In genomic region chr7:44961844-44962482, GRCh38 we compare ENCODE assay signal across 10 cellular contexts. TPM values are rescaled to one million over a fixed set of nuclear protein-coding genes. Genes with fewer than 3 reads are reported as not detected.
DNase-seq lines count a peak whose midpoint lies in the region; ATAC-seq lines count a peak whose summit lies in the region.
"Had no signal": no experiment of that assay in that cellular context is flagged by ENCODE, and none has a peak within 500 bp of the region (broad histone marks: within the 10 kb centered on the region; RNA-seq: fewer than 3 reads in every experiment).

No MANE protein-coding gene starts in this region.

- DNase-seq in activated CD4-positive, alpha-beta T cell treated with anti-CD3 and anti-CD28 coated beads, Interleukin-2, amount 10 ng/mL, durations not matched to agents 24 days and 14 days, result peak; percentile 60
- no peak for DNase-seq in activated CD4-positive, alpha-beta T cell treated with anti-CD3 and anti-CD28 coated beads for 4 hours
- DNase-seq in T-helper 17 cell (no peak), NCI-H226 (no peak), OCI-M2 (lab: John Stamatoyannopoulos, UW; ENCODE audit: unreplicated experiment) (no peak)
- peak in 1 of 2 donors; percentile 60 for DNase-seq in stimulated activated effector memory CD8-positive, alpha-beta T cell treated with anti-CD3 and anti-CD28 coated beads, Interleukin-12 subunit alpha, Interleukin-12 subunit beta, amount 100 ng/mL, for 72 hours (ENCODE audit: low spot score in 2 of 2)
- DNase-seq: transverse colon had no signal

- intact Hi-C loops in activated CD4-positive, alpha-beta T cell treated with anti-CD3 and anti-CD28 coated beads, Interleukin-2, amount 10 ng/mL, durations not matched to agents 24 days and 14 days (cut with micrococcal nuclease), result no loop called here

- no peaks in the 10 kb centered on the region for H3K27me3 Mint-ChIP-seq in activated CD4-positive, alpha-beta T cell treated with anti-CD3 and anti-CD28 coated beads, Interleukin-2, amount 10 ng/mL, durations not matched to agents 24 days and 14 days
- H3K27me3 Mint-ChIP-seq in T-helper 17 cell, result no peaks in the 10 kb centered on the region

- no peak for ATAC-seq in T-helper 17 cell
- ATAC-seq in stimulated activated effector memory CD8-positive, alpha-beta T cell treated with anti-CD3 and anti-CD28 coated beads, Interleukin-12 subunit alpha, Interleukin-12 subunit beta, amount 100 ng/mL, for 72 hours, result peak; percentile 45
- ATAC-seq in GM18520 (IDR thresholded peaks at IDR 0.05; ENCODE audit: unreplicated experiment), result no peak

- H3K4me1 ChIP-seq in iPS-20b (ENCODE audit: insufficient read depth, low read length), result no peaks in the 10 kb centered on the region

- peaks cover 15% of the 10 kb centered on the region for H3K4me1 Mint-ChIP-seq in activated CD4-positive, alpha-beta T cell treated with anti-CD3 and anti-CD28 coated beads, Interleukin-2, amount 10 ng/mL, durations not matched to agents 24 days and 14 days
- peaks cover 27% of the 10 kb centered on the region for H3K4me1 Mint-ChIP-seq in T-helper 17 cell
- H3K4me1 Mint-ChIP-seq in stimulated activated effector memory CD8-positive, alpha-beta T cell treated with anti-CD3 and anti-CD28 coated beads, Interleukin-12 subunit alpha, Interleukin-12 subunit beta, amount 100 ng/mL, for 72 hours, result peaks cover 49% of the 10 kb centered on the region

- H3K9ac ChIP-seq in iPS-20b (ENCODE audit: low read depth, low read length), result peak overlapping the region; percentile 41; the same call in 1 of the 2 replicates

- H3K4me3 Mint-ChIP-seq in activated CD4-positive, alpha-beta T cell treated with anti-CD3 and anti-CD28 coated beads, Interleukin-2, amount 10 ng/mL, durations not matched to agents 24 days and 14 days, result no peak overlapping the region
- H3K4me3 Mint-ChIP-seq in T-helper 17 cell, result no peak overlapping the region
- H3K4me3 Mint-ChIP-seq in stimulated activated effector memory CD8-positive, alpha-beta T cell treated with anti-CD3 and anti-CD28 coated beads, Interleukin-12 subunit alpha, Interleukin-12 subunit beta, amount 100 ng/mL, for 72 hours, result no peak overlapping the region

- peak overlapping the region; percentile 50; the same call in 1 of the 2 replicates for H3K4me3 ChIP-seq in iPS-20b (ENCODE audit: low read length)

- no peaks in the 10 kb centered on the region for H3K36me3 ChIP-seq in iPS-20b (ENCODE audit: insufficient read depth, low read depth, low read length)
- H3K36me3 ChIP-seq: transverse colon had no signal

- H3K9me3 ChIP-seq in T-helper 17 cell (ENCODE audit: control insufficient read depth, low read length, poor library complexity, severe bottlenecking), result no peaks in the 10 kb centered on the region
- no peaks in the 10 kb centered on the region for H3K9me3 ChIP-seq in iPS-20b (ENCODE audit: insufficient read depth, low read depth, low read length)
- H3K9me3 ChIP-seq: transverse colon had no signal

- no peaks in the 10 kb centered on the region for H3K9me3 Mint-ChIP-seq in activated CD4-positive, alpha-beta T cell treated with anti-CD3 and anti-CD28 coated beads, Interleukin-2, amount 10 ng/mL, durations not matched to agents 24 days and 14 days
- no peaks in the 10 kb centered on the region for H3K9me3 Mint-ChIP-seq in stimulated activated effector memory CD8-positive, alpha-beta T cell treated with anti-CD3 and anti-CD28 coated beads, Interleukin-12 subunit alpha, Interleukin-12 subunit beta, amount 100 ng/mL, for 72 hours
- H3K9me3 Mint-ChIP-seq: activated T-helper 2 cell treated with anti-CD3 and anti-CD28 coated beads, Interferon-gamma antibody, Interleukin-2, Interleukin-4, amounts not matched to agents 10 μg/mL and 5 μg/mL and 100 μg/mL, durations not matched to agents 14 hours and 24 hours and 36 hours had no signal

- peaks cover 48% of the 10 kb centered on the region for H3K27me3 ChIP-seq in iPS-20b (ENCODE audit: insufficient read depth, low read length)

- peak overlapping the region; percentile 20 for H3K27ac Mint-ChIP-seq in activated CD4-positive, alpha-beta T cell treated with anti-CD3 and anti-CD28 coated beads, Interleukin-2, amount 10 ng/mL, durations not matched to agents 24 days and 14 days
- peak overlapping the region; percentile 32 for H3K27ac Mint-ChIP-seq in T-helper 17 cell
- H3K27ac Mint-ChIP-seq in stimulated activated effector memory CD8-positive, alpha-beta T cell treated with anti-CD3 and anti-CD28 coated beads, Interleukin-12 subunit alpha, Interleukin-12 subunit beta, amount 100 ng/mL, for 72 hours, result peak overlapping the region; percentile 88
- H3K27ac Mint-ChIP-seq: activated T-helper 2 cell treated with anti-CD3 and anti-CD28 coated beads, Interferon-gamma antibody, Interleukin-2, Interleukin-4, amounts not matched to agents 10 μg/mL and 5 μg/mL and 100 μg/mL, durations not matched to agents 14 hours and 24 hours and 36 hours had no signal

- H3K36me3 Mint-ChIP-seq in activated CD4-positive, alpha-beta T cell treated with anti-CD3 and anti-CD28 coated beads, Interleukin-2, amount 10 ng/mL, durations not matched to agents 24 days and 14 days (ENCODE audit: low read depth), result peaks cover 34% of the 10 kb centered on the region
- no peaks in the 10 kb centered on the region for H3K36me3 Mint-ChIP-seq in T-helper 17 cell (ENCODE audit: low read depth)
- peaks cover 96% of the 10 kb centered on the region for H3K36me3 Mint-ChIP-seq in stimulated activated effector memory CD8-positive, alpha-beta T cell treated with anti-CD3 and anti-CD28 coated beads, Interleukin-12 subunit alpha, Interleukin-12 subunit beta, amount 100 ng/mL, for 72 hours

- H3K27ac ChIP-seq in iPS-20b (ENCODE audit: low read length), result no peak overlapping the region
- H3K27ac ChIP-seq: transverse colon had no signal

RNA-seq across cellular contexts. Expression of gene MYO1G, which starts 16.9 kb away (rescaled TPM):
- total RNA-seq in activated CD4-positive, alpha-beta T cell treated with anti-CD3 and anti-CD28 coated beads, Interleukin-2, amount 10 ng/mL, durations not matched to agents 24 days and 14 days, result 283 and 290 TPM in 2 replicates
- total RNA-seq in T-helper 17 cell, result 100 to 1,000 TPM; 245 to 291 TPM

RNA-seq across cellular contexts. Expression of gene CCM2, which starts 38.0 kb away (rescaled TPM):
- 59.2 and 63.1 TPM in 2 replicates for total RNA-seq in activated CD4-positive, alpha-beta T cell treated with anti-CD3 and anti-CD28 coated beads, Interleukin-2, amount 10 ng/mL, durations not matched to agents 24 days and 14 days
- 10 to 100 TPM; 77.4 to 83.0 TPM for total RNA-seq in T-helper 17 cell

Comparison
In these comparisons a context has a peak if more than half of its experiments do, and no peak if none do; other contexts are left out.
1. H3K27ac Mint-ChIP-seq: peak in every context shown above with its lines; median percentile 88 in stimulated activated effector memory CD8-positive, alpha-beta T cell treated with anti-CD3 and anti-CD28 coated beads, Interleukin-12 subunit alpha, Interleukin-12 subunit beta, amount 100 ng/mL, for 72 hours; 32 in T-helper 17 cell; 20 in activated CD4-positive, alpha-beta T cell treated with anti-CD3 and anti-CD28 coated beads, Interleukin-2, amount 10 ng/mL, durations not matched to agents 24 days and 14 days.